Comparison of ENCODE assay signal across 8 cellular contexts in the genomic region with DNA sequence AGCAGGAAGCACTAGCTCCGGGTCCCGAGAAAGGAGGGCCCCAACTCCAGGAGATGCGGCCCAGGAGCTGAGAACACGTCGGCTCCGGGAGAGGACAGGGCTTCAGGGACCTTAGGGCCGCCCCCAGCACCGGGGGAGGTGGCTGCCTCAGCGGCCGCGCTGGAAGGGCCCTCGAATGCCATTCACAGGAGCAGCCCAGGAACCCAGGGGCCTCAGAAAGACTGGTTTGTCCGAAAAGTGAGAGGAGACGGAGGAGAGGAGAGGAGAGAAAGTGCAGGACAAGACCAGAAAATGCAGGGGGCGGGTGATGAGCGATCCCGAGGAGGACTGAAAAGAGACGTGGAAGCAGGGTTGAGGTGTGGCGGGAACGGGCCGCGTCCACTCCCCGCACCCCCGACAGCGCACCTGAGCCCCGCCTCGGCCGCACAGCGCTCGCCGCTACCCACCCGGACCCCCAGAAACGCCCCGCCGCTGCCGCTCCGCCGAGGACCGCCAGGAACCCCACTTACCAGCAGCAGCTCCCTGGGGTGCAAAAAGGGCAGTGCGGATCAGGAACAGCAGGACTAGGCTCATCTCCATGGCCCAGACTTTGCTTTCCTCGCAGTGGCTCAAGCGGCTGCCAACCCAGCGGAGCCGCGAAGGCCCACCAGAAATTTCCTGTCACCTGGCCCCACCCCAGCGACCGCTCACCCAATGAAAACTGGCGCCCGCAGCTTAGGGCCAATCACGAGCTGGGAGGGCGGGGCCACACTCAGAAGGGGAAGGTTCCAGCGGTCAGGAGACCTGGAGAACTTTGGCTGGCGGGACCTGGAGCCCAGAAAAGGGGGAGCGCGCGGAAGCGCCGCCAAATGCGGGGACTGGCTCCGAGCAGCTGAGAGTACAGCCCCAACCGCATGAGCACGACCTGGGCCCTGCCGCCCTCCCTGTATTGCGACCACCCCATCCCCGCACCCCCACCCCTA. TPM values are rescaled to one million over a fixed set of nuclear protein-coding genes. Genes with fewer than 3 reads are reported as not detected.
DNase-seq lines count a peak whose midpoint lies in the region; ATAC-seq and TF ChIP-seq lines count a peak whose summit lies in the region.

No MANE protein-coding gene starts in this region.

- POLR2A ChIA-PET in RWPE1 (lab: Yijun Ruan, JAX; ENCODE audit: low non-redundant PET), result no interaction called here

- DNase-seq in COLO668 (lab: John Stamatoyannopoulos, UW; ENCODE audit: unreplicated experiment) (peak; percentile 84), HS-27A (ENCODE audit: low read depth) (peak; percentile 68), RWPE1 (ENCODE audit: low spot score) (peak; percentile 99), germinal center (ENCODE audit: low spot score) (peak; percentile 98), occipital lobe (lab: John Stamatoyannopoulos, UW) (peak; percentile 82), superior temporal gyrus (ENCODE audit: extremely low spot score) (peak; percentile 84)
- peak; percentile 87 for DNase-seq in activated naive CD4-positive, alpha-beta T cell treated with Interleukin-2 at 50 U/mL for 16 hours

- TF ChIP-seq CTCF in RWPE1 (conservative IDR thresholded peaks at IDR 0.05; ENCODE audit: low read depth), result no peak

- CTCF ChIA-PET in RWPE1 (lab: Yijun Ruan, JAX), result interaction anchor here (0.6 to 1.4 kb wide), 5 partner anchors 12 to 140 kb away, joined by 3 to 6 read pairs (median 3); no protein-coding TSS in a partner anchor

- peak overlapping the region; percentile 81 for H3K27ac ChIP-seq in RWPE1

- peak; percentile 64 for ATAC-seq in GM19452 (IDR thresholded peaks at IDR 0.05; ENCODE audit: unreplicated experiment)

RNA-seq across cellular contexts. Expression of a gene that starts 25.4 kb away (rescaled TPM):
- total RNA-seq in occipital lobe, result 1.4 TPM

Comparison
In these comparisons a context has a peak if more than half of its experiments do, and no peak if none do; other contexts are left out.
1. Peak in every context shown above with its lines: DNase-seq, ATAC-seq and H3K27ac ChIP-seq.